In genomic region chrX:56505866-56506265, GRCh38 we compare ENCODE assay signal across 17 cellular contexts. TPM values are rescaled to one million over a fixed set of nuclear protein-coding genes. Genes with fewer than 3 reads are reported as not detected.
DNase-seq lines count a peak whose midpoint lies in the region; ATAC-seq, FAIRE-seq and TF ChIP-seq lines count a peak whose summit lies in the region.
"Had no signal": no experiment of that assay in that cellular context is flagged by ENCODE, and none has a peak within 500 bp of the region (broad histone marks: within the 10 kb centered on the region; RNA-seq: fewer than 3 reads in every experiment).

No MANE protein-coding gene starts in this region.

- DNase-seq in Caki2 (ENCODE audit: low read depth), result peak; percentile 1
- DNase-seq in LoVo (ENCODE audit: low spot score), result peak; percentile 1
- DNase-seq in mammary epithelial cell, result peak; percentile 17
- peak in 1 of 2 donors; percentile 13 for DNase-seq in foreskin keratinocyte
- DNase-seq in HepG2 (ENCODE audit: low spot score), result no peak
- DNase-seq in activated CD8-positive, alpha-beta T cell treated with anti-CD3 and anti-CD28 coated beads, Interleukin-2, amount 10 ng/mL, durations not matched to agents 7 days and 5 days, result no peak
- DNase-seq in activated CD8-positive, alpha-beta memory T cell treated with anti-CD3 and anti-CD28 coated beads for 24 hours, result no peak
- DNase-seq: ACHN; C1 segment of cervical spinal cord; CD4-positive, alpha-beta T cell; DND-41; GF-D8; IMR-90 had no signal

- H3K36me3 ChIP-seq in mammary epithelial cell (ENCODE audit: insufficient read depth, low read length) (no peaks in the 10 kb centered on the region), HepG2 (replicated peaks in 1 of 2; ENCODE audit: control insufficient read depth in 1 of 2, insufficient read depth in 2 of 2, low read length in 2 of 2) (no peaks in the 10 kb centered on the region)

- no peaks in the 10 kb centered on the region for H3K4me1 Mint-ChIP-seq in activated CD8-positive, alpha-beta T cell treated with anti-CD3 and anti-CD28 coated beads, Interleukin-2, amount 10 ng/mL, durations not matched to agents 7 days and 5 days (ENCODE audit: low read depth)
- H3K4me1 Mint-ChIP-seq: B cell had no signal

- CTCF ChIA-PET in mammary epithelial cell (lab: Charles Lee; ENCODE audit: low non-redundant PET), result no interaction called here
- CTCF ChIA-PET in HepG2 (lab: Yijun Ruan, JAX; ENCODE audit: low intra/inter-chr PET ratio, low total read pairs), result no interaction called here
- CTCF ChIA-PET in activated CD8-positive, alpha-beta T cell treated with anti-CD3 and anti-CD28 coated beads, Interleukin-2, amount 10 ng/mL, durations not matched to agents 7 days and 5 days (lab: Charles Lee), result no interaction called here

- H3K9me3 Mint-ChIP-seq in activated CD8-positive, alpha-beta T cell treated with anti-CD3 and anti-CD28 coated beads, Interleukin-2, amount 10 ng/mL, durations not matched to agents 7 days and 5 days (ENCODE audit: insufficient read depth), result peaks cover 4% of the 10 kb centered on the region

- no peak overlapping the region for H3K27ac Mint-ChIP-seq in activated CD8-positive, alpha-beta T cell treated with anti-CD3 and anti-CD28 coated beads, Interleukin-2, amount 10 ng/mL, durations not matched to agents 7 days and 5 days
- H3K27ac Mint-ChIP-seq: B cell; CD4-positive, alpha-beta T cell had no signal

- peaks cover 3% of the 10 kb centered on the region for H3K9me3 ChIP-seq in mammary epithelial cell (replicated peaks; ENCODE audit: insufficient read depth, low read length)
- H3K9me3 ChIP-seq in HepG2 (ENCODE audit: low read length), result no peaks in the 10 kb centered on the region

- no peak for TF ChIP-seq RAD21 in HepG2 (CRISPR knock-in tag; IDR thresholded peaks at IDR 0.05)

- H4K20me1 ChIP-seq in mammary epithelial cell (ENCODE audit: insufficient read depth, low read length) (no peaks in the 10 kb centered on the region), HepG2 (ENCODE audit: insufficient read depth, low read length) (no peaks in the 10 kb centered on the region)

- H3K27me3 ChIP-seq in mammary epithelial cell (ENCODE audit: insufficient read depth, low read length), result peaks cover 4% of the 10 kb centered on the region
- no peaks in the 10 kb centered on the region for H3K27me3 ChIP-seq in foreskin keratinocyte
- no peaks in the 10 kb centered on the region for H3K27me3 ChIP-seq in HepG2 (ENCODE audit: control insufficient read depth in 1 of 2, insufficient read depth in 2 of 2, low read length in 2 of 2)

- FAIRE-seq in HepG2 (lab: Jason Lieb, UNC), result no peak
- FAIRE-seq: GM19239 had no signal

- TF ChIP-seq CTCF in mammary epithelial cell (conservative IDR thresholded peaks at IDR 0.05 in 1 of 2, IDR thresholded peaks at IDR 0.05 in 1 of 2; ENCODE audit: extremely low read depth in 1 of 2, insufficient read depth in 1 of 2, low read depth in 1 of 2, low read length in 2 of 2), result no peak
- no peak for TF ChIP-seq CTCF in foreskin keratinocyte (conservative IDR thresholded peaks at IDR 0.05)
- no peak for TF ChIP-seq CTCF in HepG2 (CRISPR knock-in tag; IDR thresholded peaks at IDR 0.05)

- H2AFZ ChIP-seq in mammary epithelial cell (ENCODE audit: low read depth, low read length) (peak overlapping the region; percentile 10), HepG2 (ENCODE audit: low read length) (no peak overlapping the region)

- TF ChIP-seq EP300 in HepG2 (IDR thresholded peaks at IDR 0.05; ENCODE audit: low read depth in 2 of 2, low read length in 2 of 2) (no peak), HepG2 (CRISPR knock-in tag; IDR thresholded peaks at IDR 0.05; ENCODE audit: borderline replicate concordance) (no peak)

- dilution Hi-C loops in mammary epithelial cell (cut with HindIII; ENCODE audit: low sequenced_read_pairs), result no loop called here

- POLR2A ChIA-PET in HepG2 (lab: Yijun Ruan, JAX), result no interaction called here
- POLR2A ChIA-PET in activated CD8-positive, alpha-beta T cell treated with anti-CD3 and anti-CD28 coated beads, Interleukin-2, amount 10 ng/mL, durations not matched to agents 7 days and 5 days (lab: Charles Lee), result no interaction called here

- no peaks in the 10 kb centered on the region for H3K4me1 ChIP-seq in mammary epithelial cell (ENCODE audit: insufficient read depth, low read length)
- H3K4me1 ChIP-seq in foreskin keratinocyte, result no peaks in the 10 kb centered on the region
- no peaks in the 10 kb centered on the region for H3K4me1 ChIP-seq in HepG2 (ENCODE audit: insufficient read depth, low read length)

- H3K36me3 Mint-ChIP-seq in activated CD8-positive, alpha-beta T cell treated with anti-CD3 and anti-CD28 coated beads, Interleukin-2, amount 10 ng/mL, durations not matched to agents 7 days and 5 days (ENCODE audit: low read depth), result peaks cover 11% of the 10 kb centered on the region

- no peaks in the 10 kb centered on the region for H3K27me3 Mint-ChIP-seq in activated CD8-positive, alpha-beta T cell treated with anti-CD3 and anti-CD28 coated beads, Interleukin-2, amount 10 ng/mL, durations not matched to agents 7 days and 5 days (ENCODE audit: low read depth)
- H3K27me3 Mint-ChIP-seq: CD4-positive, alpha-beta T cell had no signal

- no peak overlapping the region for H3K4me2 ChIP-seq in mammary epithelial cell (ENCODE audit: insufficient read depth, low read depth, low read length)
- H3K4me2 ChIP-seq in HepG2 (ENCODE audit: low read depth, low read length), result no peak overlapping the region

- BruUV-seq in mammary epithelial cell (replicated peaks; lab: Mats Ljungman, UMichigan), result no TSS peak
- no TSS peak for BruUV-seq in HepG2 (replicated peaks; lab: Mats Ljungman, UMichigan)

- peak; percentile 17 for ATAC-seq in foreskin keratinocyte
- ATAC-seq in HepG2, result no peak
- no peak for ATAC-seq in activated CD8-positive, alpha-beta T cell treated with anti-CD3 and anti-CD28 coated beads, Interleukin-2, amount 10 ng/mL, durations not matched to agents 7 days and 5 days
- no peak for ATAC-seq in HG02678 (IDR thresholded peaks at IDR 0.05; ENCODE audit: unreplicated experiment)
- ATAC-seq: HCT116 had no signal

- in situ Hi-C loops in Caki2 (cut with HindIII; ENCODE audit: low pct_unique_long_range_greater_than_20kb, low sequenced_read_pairs), result no loop called here
- in situ Hi-C loops in mammary epithelial cell (cut with MboI; ENCODE audit: low sequenced_read_pairs in 2 of 2), result no loop called here
- in situ Hi-C loops in HepG2 (cut with HindIII; ENCODE audit: extremely low pct_ligation_motif_present, low pct_unique_long_range_greater_than_20kb), result no loop called here

- WGBS in mammary epithelial cell (ENCODE audit: low coverage, missing lambda C conversion rate), result 80% methylated on average over 2 of the region's 4 CpGs
- WGBS in HepG2 (ENCODE audit: low lambda C conversion rate), result no CpG with 5 or more reads among the region's 4 CpGs

- no peak for TF ChIP-seq POLR2A in HepG2 (IDR thresholded peaks at IDR 0.05; ENCODE audit: insufficient read depth in 1 of 2, low read depth in 2 of 2, low read length in 2 of 2)

- H3K27ac ChIP-seq in mammary epithelial cell (ENCODE audit: insufficient read depth, low read depth, low read length), result no peak overlapping the region
- no peak overlapping the region for H3K27ac ChIP-seq in foreskin keratinocyte
- H3K27ac ChIP-seq in HepG2 (ENCODE audit: extremely low read length, insufficient read depth, low read length), result no peak overlapping the region

- H3K79me2 ChIP-seq in mammary epithelial cell (ENCODE audit: insufficient read depth, low read length) (no peaks in the 10 kb centered on the region), HepG2 (ENCODE audit: insufficient read depth, low read length) (no peaks in the 10 kb centered on the region)

- H3K9ac ChIP-seq in mammary epithelial cell (ENCODE audit: insufficient read depth, low read length) (no peak overlapping the region), HepG2 (ENCODE audit: insufficient read depth, low read depth, low read length) (no peak overlapping the region)

- H3K4me3 ChIP-seq in mammary epithelial cell (replicated peaks in 1 of 3; ENCODE audit: insufficient read depth in 1 of 3, low read depth in 2 of 3, low read length in 3 of 3) (no peak overlapping the region), HepG2 (replicated peaks in 1 of 3; ENCODE audit: insufficient read depth in 1 of 3, low read depth in 2 of 3, low read length in 3 of 3) (no peak overlapping the region)

- no peak overlapping the region for H3K4me3 Mint-ChIP-seq in activated CD8-positive, alpha-beta T cell treated with anti-CD3 and anti-CD28 coated beads, Interleukin-2, amount 10 ng/mL, durations not matched to agents 7 days and 5 days
- H3K4me3 Mint-ChIP-seq: B cell; CD4-positive, alpha-beta T cell had no signal

- intact Hi-C loops in mammary epithelial cell (cut with micrococcal nuclease), result no loop called here
- intact Hi-C loops in HepG2 (cut with micrococcal nuclease; ENCODE audit: unreplicated experiment), result no loop called here

RNA-seq across cellular contexts. Expression of gene UBQLN2, which starts 57.6 kb away (rescaled TPM):
- 1.4 and 3.7 TPM in 2 replicates for total RNA-seq in Caki2 (2014; rRNA removed; shearing (Covaris generic); ENCODE audit: low replicate concordance)
- total RNA-seq in mammary epithelial cell (10 to 100 TPM; 19.0 to 32.8 TPM), foreskin keratinocyte (15.1 and 19.6 TPM in 2 replicates), HepG2 (2016; rRNA removed; fragmentation: Illumina TruSeq; extraction: Trizol) (4.1 and 6.9 TPM in 2 replicates)
- polyA plus RNA-seq in mammary epithelial cell (22.7 TPM), foreskin keratinocyte (10.6 and 11.1 TPM in 2 replicates), HepG2 (2011; rRNA removed) (7.2 and 7.6 TPM in 2 replicates)
- polyA minus RNA-seq in mammary epithelial cell, result 43.3 TPM
- 0.53 and 0.71 TPM in 2 replicates for total RNA-seq in HepG2 (2016; cell fraction: cytosol; rRNA removed; fragmentation: Illumina TruSeq; extraction: Trizol; ENCODE audit: low read depth)
- total RNA-seq in HepG2 (2016; cell fraction: insoluble cytoplasmic fraction; rRNA removed; fragmentation: Illumina TruSeq; extraction: Trizol), result 4.1 and 7.0 TPM in 2 replicates
- 2.5 and 2.7 TPM in 2 replicates for total RNA-seq in HepG2 (2016; cell fraction: membrane; rRNA removed; fragmentation: Illumina TruSeq; extraction: Trizol)
- 7.1 and 7.3 TPM in 2 replicates for total RNA-seq in HepG2 (2016; cell fraction: nucleus; rRNA removed; fragmentation: Illumina TruSeq; extraction: Trizol)
- 6.3 and 8.1 TPM in 2 replicates for polyA plus RNA-seq in HepG2 (2011; cell fraction: cytosol; rRNA removed)
- polyA plus RNA-seq in HepG2 (2011; cell fraction: nucleus; rRNA removed), result 6.3 and 7.2 TPM in 2 replicates
- polyA plus RNA-seq in HepG2 (2012), result 9.6 and 10.1 TPM in 2 replicates
- polyA plus RNA-seq in HepG2 (2016; cell fraction: cytosol; fragmentation: Illumina TruSeq; extraction: Trizol; ENCODE audit: low read depth), result 0.43 and 0.59 TPM in 2 replicates
- polyA plus RNA-seq in HepG2 (2016; cell fraction: insoluble cytoplasmic fraction; fragmentation: Illumina TruSeq; extraction: Trizol; ENCODE audit: low read depth), result 10.4 and 13.8 TPM in 2 replicates
- 2.0 and 2.5 TPM in 2 replicates for polyA plus RNA-seq in HepG2 (2016; cell fraction: membrane; fragmentation: Illumina TruSeq; extraction: Trizol; ENCODE audit: low read depth)
- polyA plus RNA-seq in HepG2 (2016; cell fraction: nucleus; fragmentation: Illumina TruSeq; extraction: Trizol; ENCODE audit: insufficient read depth, low read depth), result 6.8 and 7.8 TPM in 2 replicates
- polyA minus RNA-seq in HepG2 (2011; rRNA and poly(A)+ RNA removed; ENCODE audit: low replicate concordance), result 16.2 and 56.0 TPM in 2 replicates
- polyA minus RNA-seq in HepG2 (2011; cell fraction: cytosol; rRNA and poly(A)+ RNA removed), result 11.5 and 15.8 TPM in 2 replicates
- polyA minus RNA-seq in HepG2 (2011; cell fraction: nucleus; rRNA and poly(A)+ RNA removed), result 18.4 and 20.9 TPM in 2 replicates
- total RNA-seq in activated CD8-positive, alpha-beta T cell treated with anti-CD3 and anti-CD28 coated beads, Interleukin-2, amount 10 ng/mL, durations not matched to agents 7 days and 5 days, result 10 to 100 TPM; 46.3 to 47.7 TPM

Comparison
In these comparisons a context has a peak if more than half of its experiments do, and no peak if none do; other contexts are left out.
1. DNase-seq: peak in Caki2 (single experiment), LoVo (single experiment) and mammary epithelial cell (single experiment); none in HepG2 (single experiment), activated CD8-positive, alpha-beta T cell treated with anti-CD3 and anti-CD28 coated beads, Interleukin-2, amount 10 ng/mL, durations not matched to agents 7 days and 5 days (single experiment) and activated CD8-positive, alpha-beta memory T cell treated with anti-CD3 and anti-CD28 coated beads for 24 hours (single experiment).